ENCODE assay signal across 1 cellular context in the genomic region with DNA sequence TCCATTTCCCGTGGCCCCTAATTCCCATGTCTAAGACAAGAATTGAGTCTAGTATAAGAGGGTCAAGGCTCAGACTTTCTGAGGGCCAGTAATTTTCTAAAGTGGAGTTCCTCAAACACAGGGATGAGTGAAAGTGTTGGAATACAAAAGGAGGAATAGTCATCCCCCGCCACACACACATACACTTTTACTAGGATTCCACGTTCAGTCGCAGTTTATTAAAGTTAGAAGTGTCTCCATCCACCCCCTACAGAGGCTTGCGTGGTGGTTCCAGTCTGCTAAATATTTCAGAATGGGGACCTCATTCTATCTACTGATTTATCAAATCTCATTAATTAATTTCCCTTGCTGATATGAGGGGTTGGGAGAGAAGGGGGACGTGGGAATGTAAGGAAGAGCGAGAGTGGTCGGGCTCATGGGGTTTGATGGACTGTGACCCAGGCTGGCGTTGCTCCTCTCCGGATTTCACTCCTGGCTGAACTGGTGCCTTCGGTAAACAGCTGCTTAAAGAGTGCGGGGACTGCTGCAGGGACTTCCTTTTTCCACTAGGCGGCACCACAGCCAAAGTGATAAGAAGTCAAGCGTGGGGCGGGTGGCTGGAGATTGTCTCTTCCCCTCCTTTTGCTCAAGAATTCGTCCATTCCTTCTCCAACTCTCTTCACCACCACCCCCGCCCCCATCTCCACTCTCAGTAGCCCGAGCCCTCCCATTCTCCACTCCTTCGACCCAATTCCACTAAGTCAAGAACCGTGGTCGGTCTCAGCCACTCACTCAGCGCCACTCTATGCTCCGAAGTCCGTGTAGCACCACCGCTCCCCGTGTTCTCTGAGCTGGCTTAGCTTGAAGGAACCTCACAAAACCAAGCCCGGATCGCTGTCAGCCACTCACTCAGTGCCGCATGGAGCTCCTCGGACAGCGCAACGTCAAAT.
TF ChIP-seq lines count a peak whose summit lies in the region.

No MANE protein-coding gene starts in this region.

TF ChIP-seq in GM12878, 131 proteins besides CTCF, POLR2A, EP300 and RAD21 (continued from another document):
- TF ChIP-seq, protein P1, sequence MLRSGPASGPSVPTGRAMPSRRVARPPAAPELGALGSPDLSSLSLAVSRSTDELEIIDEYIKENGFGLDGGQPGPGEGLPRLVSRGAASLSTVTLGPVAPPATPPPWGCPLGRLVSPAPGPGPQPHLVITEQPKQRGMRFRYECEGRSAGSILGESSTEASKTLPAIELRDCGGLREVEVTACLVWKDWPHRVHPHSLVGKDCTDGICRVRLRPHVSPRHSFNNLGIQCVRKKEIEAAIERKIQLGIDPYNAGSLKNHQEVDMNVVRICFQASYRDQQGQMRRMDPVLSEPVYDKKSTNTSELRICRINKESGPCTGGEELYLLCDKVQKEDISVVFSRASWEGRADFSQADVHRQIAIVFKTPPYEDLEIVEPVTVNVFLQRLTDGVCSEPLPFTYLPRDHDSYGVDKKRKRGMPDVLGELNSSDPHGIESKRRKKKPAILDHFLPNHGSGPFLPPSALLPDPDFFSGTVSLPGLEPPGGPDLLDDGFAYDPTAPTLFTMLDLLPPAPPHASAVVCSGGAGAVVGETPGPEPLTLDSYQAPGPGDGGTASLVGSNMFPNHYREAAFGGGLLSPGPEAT (IDR thresholded peaks at IDR 0.05; ENCODE audit: low read depth), result 0 out of 2 replicates have a peak, but pooled peaks have one; percentile 8
- TF ChIP-seq SUPT20H (IDR thresholded peaks at IDR 0.05; ENCODE audit: borderline replicate concordance, control insufficient read depth, low read depth, low read length), result no peak
- TF ChIP-seq, protein P2, sequence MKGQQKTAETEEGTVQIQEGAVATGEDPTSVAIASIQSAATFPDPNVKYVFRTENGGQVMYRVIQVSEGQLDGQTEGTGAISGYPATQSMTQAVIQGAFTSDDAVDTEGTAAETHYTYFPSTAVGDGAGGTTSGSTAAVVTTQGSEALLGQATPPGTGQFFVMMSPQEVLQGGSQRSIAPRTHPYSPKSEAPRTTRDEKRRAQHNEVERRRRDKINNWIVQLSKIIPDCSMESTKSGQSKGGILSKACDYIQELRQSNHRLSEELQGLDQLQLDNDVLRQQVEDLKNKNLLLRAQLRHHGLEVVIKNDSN (IDR thresholded peaks at IDR 0.05; ENCODE audit: borderline replicate concordance, extremely low read length, insufficient read depth, low read depth, low read length), result no peak
- TF ChIP-seq PAX5 (IDR thresholded peaks at IDR 0.05; ENCODE audit: borderline replicate concordance, low read depth, low read length), result no peak
- TF ChIP-seq POLR2AphosphoS5 (IDR thresholded peaks at IDR 0.05; ENCODE audit: low read length), result no peak
- no peak for TF ChIP-seq MTA3 (IDR thresholded peaks at IDR 0.05; ENCODE audit: borderline replicate concordance, low read length)
- TF ChIP-seq, protein P3, sequence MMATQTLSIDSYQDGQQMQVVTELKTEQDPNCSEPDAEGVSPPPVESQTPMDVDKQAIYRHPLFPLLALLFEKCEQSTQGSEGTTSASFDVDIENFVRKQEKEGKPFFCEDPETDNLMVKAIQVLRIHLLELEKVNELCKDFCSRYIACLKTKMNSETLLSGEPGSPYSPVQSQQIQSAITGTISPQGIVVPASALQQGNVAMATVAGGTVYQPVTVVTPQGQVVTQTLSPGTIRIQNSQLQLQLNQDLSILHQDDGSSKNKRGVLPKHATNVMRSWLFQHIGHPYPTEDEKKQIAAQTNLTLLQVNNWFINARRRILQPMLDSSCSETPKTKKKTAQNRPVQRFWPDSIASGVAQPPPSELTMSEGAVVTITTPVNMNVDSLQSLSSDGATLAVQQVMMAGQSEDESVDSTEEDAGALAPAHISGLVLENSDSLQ (IDR thresholded peaks at IDR 0.05), result no peak; the same call in 1 of the 2 replicates
- no peak for TF ChIP-seq CHD4 (IDR thresholded peaks at IDR 0.05)
- TF ChIP-seq, protein P4, sequence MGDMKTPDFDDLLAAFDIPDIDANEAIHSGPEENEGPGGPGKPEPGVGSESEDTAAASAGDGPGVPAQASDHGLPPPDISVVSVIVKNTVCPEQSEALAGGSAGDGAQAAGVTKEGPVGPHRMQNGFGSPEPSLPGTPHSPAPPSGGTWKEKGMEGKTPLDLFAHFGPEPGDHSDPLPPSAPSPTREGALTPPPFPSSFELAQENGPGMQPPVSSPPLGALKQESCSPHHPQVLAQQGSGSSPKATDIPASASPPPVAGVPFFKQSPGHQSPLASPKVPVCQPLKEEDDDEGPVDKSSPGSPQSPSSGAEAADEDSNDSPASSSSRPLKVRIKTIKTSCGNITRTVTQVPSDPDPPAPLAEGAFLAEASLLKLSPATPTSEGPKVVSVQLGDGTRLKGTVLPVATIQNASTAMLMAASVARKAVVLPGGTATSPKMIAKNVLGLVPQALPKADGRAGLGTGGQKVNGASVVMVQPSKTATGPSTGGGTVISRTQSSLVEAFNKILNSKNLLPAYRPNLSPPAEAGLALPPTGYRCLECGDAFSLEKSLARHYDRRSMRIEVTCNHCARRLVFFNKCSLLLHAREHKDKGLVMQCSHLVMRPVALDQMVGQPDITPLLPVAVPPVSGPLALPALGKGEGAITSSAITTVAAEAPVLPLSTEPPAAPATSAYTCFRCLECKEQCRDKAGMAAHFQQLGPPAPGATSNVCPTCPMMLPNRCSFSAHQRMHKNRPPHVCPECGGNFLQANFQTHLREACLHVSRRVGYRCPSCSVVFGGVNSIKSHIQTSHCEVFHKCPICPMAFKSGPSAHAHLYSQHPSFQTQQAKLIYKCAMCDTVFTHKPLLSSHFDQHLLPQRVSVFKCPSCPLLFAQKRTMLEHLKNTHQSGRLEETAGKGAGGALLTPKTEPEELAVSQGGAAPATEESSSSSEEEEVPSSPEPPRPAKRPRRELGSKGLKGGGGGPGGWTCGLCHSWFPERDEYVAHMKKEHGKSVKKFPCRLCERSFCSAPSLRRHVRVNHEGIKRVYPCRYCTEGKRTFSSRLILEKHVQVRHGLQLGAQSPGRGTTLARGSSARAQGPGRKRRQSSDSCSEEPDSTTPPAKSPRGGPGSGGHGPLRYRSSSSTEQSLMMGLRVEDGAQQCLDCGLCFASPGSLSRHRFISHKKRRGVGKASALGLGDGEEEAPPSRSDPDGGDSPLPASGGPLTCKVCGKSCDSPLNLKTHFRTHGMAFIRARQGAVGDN (IDR thresholded peaks at IDR 0.05), result no peak
- TF ChIP-seq IRF4 (IDR thresholded peaks at IDR 0.05; ENCODE audit: low read depth, low read length), result no peak
- TF ChIP-seq, protein P5, sequence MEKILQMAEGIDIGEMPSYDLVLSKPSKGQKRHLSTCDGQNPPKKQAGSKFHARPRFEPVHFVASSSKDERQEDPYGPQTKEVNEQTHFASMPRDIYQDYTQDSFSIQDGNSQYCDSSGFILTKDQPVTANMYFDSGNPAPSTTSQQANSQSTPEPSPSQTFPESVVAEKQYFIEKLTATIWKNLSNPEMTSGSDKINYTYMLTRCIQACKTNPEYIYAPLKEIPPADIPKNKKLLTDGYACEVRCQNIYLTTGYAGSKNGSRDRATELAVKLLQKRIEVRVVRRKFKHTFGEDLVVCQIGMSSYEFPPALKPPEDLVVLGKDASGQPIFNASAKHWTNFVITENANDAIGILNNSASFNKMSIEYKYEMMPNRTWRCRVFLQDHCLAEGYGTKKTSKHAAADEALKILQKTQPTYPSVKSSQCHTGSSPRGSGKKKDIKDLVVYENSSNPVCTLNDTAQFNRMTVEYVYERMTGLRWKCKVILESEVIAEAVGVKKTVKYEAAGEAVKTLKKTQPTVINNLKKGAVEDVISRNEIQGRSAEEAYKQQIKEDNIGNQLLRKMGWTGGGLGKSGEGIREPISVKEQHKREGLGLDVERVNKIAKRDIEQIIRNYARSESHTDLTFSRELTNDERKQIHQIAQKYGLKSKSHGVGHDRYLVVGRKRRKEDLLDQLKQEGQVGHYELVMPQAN (conservative IDR thresholded peaks at IDR 0.05), result no peak
- no peak for TF ChIP-seq WRNIP1 (IDR thresholded peaks at IDR 0.05; ENCODE audit: borderline replicate concordance, low read depth, low read length)
- TF ChIP-seq KAT2A (conservative IDR thresholded peaks at IDR 0.05; ENCODE audit: control insufficient read depth, low read depth, low read length), result no peak
- no peak for TF ChIP-seq EED (IDR thresholded peaks at IDR 0.05; ENCODE audit: low read depth)
- TF ChIP-seq CBX5 (IDR thresholded peaks at IDR 0.05; ENCODE audit: low read depth), result no peak
- peak; percentile 60 for TF ChIP-seq SPI1 (IDR thresholded peaks at IDR 0.05; ENCODE audit: borderline replicate concordance, insufficient read depth, low read depth, low read length)
- TF ChIP-seq, protein P6, sequence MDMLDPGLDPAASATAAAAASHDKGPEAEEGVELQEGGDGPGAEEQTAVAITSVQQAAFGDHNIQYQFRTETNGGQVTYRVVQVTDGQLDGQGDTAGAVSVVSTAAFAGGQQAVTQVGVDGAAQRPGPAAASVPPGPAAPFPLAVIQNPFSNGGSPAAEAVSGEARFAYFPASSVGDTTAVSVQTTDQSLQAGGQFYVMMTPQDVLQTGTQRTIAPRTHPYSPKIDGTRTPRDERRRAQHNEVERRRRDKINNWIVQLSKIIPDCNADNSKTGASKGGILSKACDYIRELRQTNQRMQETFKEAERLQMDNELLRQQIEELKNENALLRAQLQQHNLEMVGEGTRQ (IDR thresholded peaks at IDR 0.05; ENCODE audit: borderline replicate concordance, low read depth, low read length), result no peak
- peak; percentile 57; the same call in 1 of the 2 replicates for TF ChIP-seq ZNF24 (IDR thresholded peaks at IDR 0.05)
- TF ChIP-seq TCF7 (IDR thresholded peaks at IDR 0.05; ENCODE audit: borderline replicate concordance), result no peak
- no peak for TF ChIP-seq CBX3 (IDR thresholded peaks at IDR 0.05; ENCODE audit: borderline replicate concordance, low read depth)
- TF ChIP-seq ESRRA (IDR thresholded peaks at IDR 0.05; ENCODE audit: low read length), result no peak
- TF ChIP-seq SMARCA5 (IDR thresholded peaks at IDR 0.05), result peak; percentile 88; the same call in 1 of the 2 replicates
- TF ChIP-seq JUNB (IDR thresholded peaks at IDR 0.05), result no peak
- TF ChIP-seq LARP7 (IDR thresholded peaks at IDR 0.05), result no peak
